In genomic region chr4:139266583-139267257, GRCh38 we compare ENCODE assay signal across 1 cellular context.
TF ChIP-seq lines count a peak whose summit lies in the region.

No MANE protein-coding gene starts in this region.

TF ChIP-seq in K562, 482 proteins besides CTCF, POLR2A, EP300 and RAD21 (continues in another document):
- no peak for TF ChIP-seq AFF4 (CRISPR knock-in tag; IDR thresholded peaks at IDR 0.05)
- no peak for TF ChIP-seq ZNF589 (CRISPR knock-in tag; IDR thresholded peaks at IDR 0.05; ENCODE audit: low read depth)
- no peak for TF ChIP-seq ZNF146 (CRISPR knock-in tag; IDR thresholded peaks at IDR 0.05; ENCODE audit: unreplicated experiment)
- TF ChIP-seq BHLHE40 (IDR thresholded peaks at IDR 0.05; ENCODE audit: low read length) = peak; percentile 97
- TF ChIP-seq ARID4B (CRISPR knock-in tag; IDR thresholded peaks at IDR 0.05) = no peak
- no peak for TF ChIP-seq HBP1 (CRISPR knock-in tag; IDR thresholded peaks at IDR 0.05)
- no peak for TF ChIP-seq CCNT2 (IDR thresholded peaks at IDR 0.05; ENCODE audit: borderline replicate concordance, extremely low read depth, insufficient read length, low read depth, low read length)
- 0 out of 2 replicates have a peak, but pooled peaks have one; percentile 42 for TF ChIP-seq ZNF584 (CRISPR knock-in tag; IDR thresholded peaks at IDR 0.05; ENCODE audit: low read depth)
- peak; percentile 49 for TF ChIP-seq RBBP5 (IDR thresholded peaks at IDR 0.05; ENCODE audit: borderline replicate concordance, insufficient read depth, low read length, poor library complexity, severe bottlenecking)
- TF ChIP-seq MCM2 (IDR thresholded peaks at IDR 0.05; ENCODE audit: low read depth) = no peak
- no peak for TF ChIP-seq YY1 (IDR thresholded peaks at IDR 0.05; ENCODE audit: borderline replicate concordance in 1 of 3, control insufficient read depth in 1 of 3, extremely low read depth in 1 of 3, insufficient read depth in 3 of 3, insufficient read length in 1 of 3, insufficient replicate concordance in 2 of 3, low read depth in 1 of 3, low read length in 2 of 3)
- no peak for TF ChIP-seq ZBTB2 (IDR thresholded peaks at IDR 0.05)
- peak; percentile 44 for TF ChIP-seq CEBPB (tag; IDR thresholded peaks at IDR 0.05)
- TF ChIP-seq ZNF583 (CRISPR knock-in tag; IDR thresholded peaks at IDR 0.05) = peak; percentile 98
- no peak for TF ChIP-seq ZNF76 (CRISPR knock-in tag; IDR thresholded peaks at IDR 0.05; ENCODE audit: borderline replicate concordance)
- TF ChIP-seq MECOM (CRISPR knock-in tag; IDR thresholded peaks at IDR 0.05) = peak; percentile 54; the same call in 1 of the 2 replicates
- TF ChIP-seq ZNF592 (IDR thresholded peaks at IDR 0.05) = 0 out of 2 replicates have a peak, but pooled peaks have one; percentile 39
- no peak for TF ChIP-seq ZNF124 (CRISPR knock-in tag; IDR thresholded peaks at IDR 0.05)
- TF ChIP-seq GABPA (tag; conservative IDR thresholded peaks at IDR 0.05; ENCODE audit: low read depth) = peak; percentile 74
- TF ChIP-seq ZNF507 (tag; conservative IDR thresholded peaks at IDR 0.05) = no peak
- no peak for TF ChIP-seq ZNF274 (IDR thresholded peaks at IDR 0.05; ENCODE audit: borderline replicate concordance, low read depth, low read length)
- TF ChIP-seq PTRF (tag; IDR thresholded peaks at IDR 0.05) = no peak
- no peak for TF ChIP-seq SRF (CRISPR knock-in tag; IDR thresholded peaks at IDR 0.05)
- TF ChIP-seq ELF2 (CRISPR knock-in tag; IDR thresholded peaks at IDR 0.05) = no peak
- TF ChIP-seq SP1 (CRISPR knock-in tag; IDR thresholded peaks at IDR 0.05) = peak; percentile 51; the same call in 1 of the 2 replicates
- TF ChIP-seq ARNT (IDR thresholded peaks at IDR 0.05) = peak in 1 of 2 experiments; percentile 80; a peak in 2 of 4 replicates
- peak; percentile 43 for TF ChIP-seq DACH1 (IDR thresholded peaks at IDR 0.05; ENCODE audit: partially characterized antibody)
- no peak for TF ChIP-seq ZNF695 (CRISPR knock-in tag; IDR thresholded peaks at IDR 0.05)
- peak; percentile 83 for TF ChIP-seq TOE1 (IDR thresholded peaks at IDR 0.05; ENCODE audit: borderline replicate concordance)
- TF ChIP-seq TOE1 (CRISPR knock-in tag; IDR thresholded peaks at IDR 0.05; ENCODE audit: borderline replicate concordance, low read depth) = no peak
- peak; percentile 94 for TF ChIP-seq CTBP1 (IDR thresholded peaks at IDR 0.05; ENCODE audit: borderline replicate concordance)
- no peak; the same call in 1 of the 2 replicates for TF ChIP-seq MTA1 (IDR thresholded peaks at IDR 0.05; ENCODE audit: borderline replicate concordance)
- TF ChIP-seq TFAP4 (CRISPR knock-in tag; IDR thresholded peaks at IDR 0.05; ENCODE audit: borderline replicate concordance) = peak; percentile 79
- TF ChIP-seq ETV1 (tag; conservative IDR thresholded peaks at IDR 0.05; ENCODE audit: low read depth) = peak; percentile 80
- TF ChIP-seq PRDM10 (IDR thresholded peaks at IDR 0.05; ENCODE audit: partially characterized antibody) = no peak
- TF ChIP-seq HMGXB4 (CRISPR knock-in tag; IDR thresholded peaks at IDR 0.05) = no peak
- TF ChIP-seq KDM1A (IDR thresholded peaks at IDR 0.05) = peak; percentile 98 to 99
- TF ChIP-seq GATAD2B (IDR thresholded peaks at IDR 0.05; ENCODE audit: borderline replicate concordance) = peak; percentile 65; the same call in 1 of the 2 replicates
